ENCODE assay signal across 1 cellular context in genomic region chr10:72261323-72262018, GRCh38.
A peak's percentile ranks its signal among the peaks of the same experiment; 100 is the strongest.
TF ChIP-seq lines count a peak whose summit lies in the region.

No MANE protein-coding gene starts in this region.

TF ChIP-seq in K562, 482 proteins besides CTCF, POLR2A, EP300 and RAD21 (continued from another document and continues in another):
- TF ChIP-seq IRF9 (tag; IDR thresholded peaks at IDR 0.05) (no peak), SRSF1 (IDR thresholded peaks at IDR 0.05; ENCODE audit: low read depth, low read length) (no peak), MAFK (IDR thresholded peaks at IDR 0.05; ENCODE audit: low read length) (peak; percentile 48; the same call in 1 of the 2 replicates), TBP (optimal IDR thresholded peaks at IDR 0.05; ENCODE audit: low read depth, low read length) (peak; percentile 48), CCAR2 (IDR thresholded peaks at IDR 0.05; ENCODE audit: low read depth, low read length) (no peak), ZNF444 (CRISPR knock-in tag; IDR thresholded peaks at IDR 0.05) (0 out of 2 replicates have a peak, but pooled peaks have one; percentile 2), ZFP30 (CRISPR knock-in tag; IDR thresholded peaks at IDR 0.05; ENCODE audit: borderline replicate concordance) (no peak), ASH1L (IDR thresholded peaks at IDR 0.05; ENCODE audit: borderline replicate concordance, low read depth, partially characterized antibody) (no peak), ZNF398 (CRISPR knock-in tag; IDR thresholded peaks at IDR 0.05) (no peak), ZNF174 (CRISPR knock-in tag; IDR thresholded peaks at IDR 0.05) (no peak), ATF1 (CRISPR knock-in tag; IDR thresholded peaks at IDR 0.05) (no peak), ATF1 (tag; IDR thresholded peaks at IDR 0.05) (peak; percentile 28; the same call in 1 of the 2 replicates), BRCA1 (IDR thresholded peaks at IDR 0.05) (no peak), BRCA1 (CRISPR knock-in tag; IDR thresholded peaks at IDR 0.05) (no peak), FOXM1 (IDR thresholded peaks at IDR 0.05; ENCODE audit: low read depth) (peak; percentile 29; the same call in 1 of the 2 replicates), FOXM1 (CRISPR knock-in tag; IDR thresholded peaks at IDR 0.05; ENCODE audit: low read depth) (no peak), CBX2 (IDR thresholded peaks at IDR 0.05; ENCODE audit: insufficient read depth, low read length, poor library complexity, severe bottlenecking) (no peak), SMARCE1 (IDR thresholded peaks at IDR 0.05) (peak; percentile 83), FOXA3 (CRISPR knock-in tag; conservative IDR thresholded peaks at IDR 0.05 in 1 of 2, IDR thresholded peaks at IDR 0.05 in 1 of 2) (no peak; a peak in 1 of 4 replicates), MCM5 (IDR thresholded peaks at IDR 0.05; ENCODE audit: low read depth) (no peak), ZBTB33 (CRISPR knock-in tag; IDR thresholded peaks at IDR 0.05) (no peak), ZNF165 (CRISPR knock-in tag; IDR thresholded peaks at IDR 0.05; ENCODE audit: borderline replicate concordance) (0 out of 2 replicates have a peak, but pooled peaks have one; percentile 29), E4F1 (CRISPR knock-in tag; IDR thresholded peaks at IDR 0.05; ENCODE audit: borderline replicate concordance) (no peak), FOXO4 (CRISPR knock-in tag; IDR thresholded peaks at IDR 0.05) (no peak), ZNF507 (tag; conservative IDR thresholded peaks at IDR 0.05) (no peak), RUNX1 (IDR thresholded peaks at IDR 0.05; ENCODE audit: low read depth) (no peak), AFF1 (IDR thresholded peaks at IDR 0.05; ENCODE audit: low read depth in 1 of 2, partially characterized antibody in 2 of 2) (peak in 1 of 2 experiments; percentile 47), ZNF592 (IDR thresholded peaks at IDR 0.05) (peak; percentile 80), ETS1 (conservative IDR thresholded peaks at IDR 0.05; ENCODE audit: control insufficient read depth, low read depth, low read length) (no peak), DACH1 (IDR thresholded peaks at IDR 0.05; ENCODE audit: partially characterized antibody) (no peak), LARP7 (IDR thresholded peaks at IDR 0.05) (no peak), HMG20A (CRISPR knock-in tag; conservative IDR thresholded peaks at IDR 0.05) (no peak), CREB1 (IDR thresholded peaks at IDR 0.05) (no peak), CREB1 (CRISPR knock-in tag; IDR thresholded peaks at IDR 0.05) (peak; percentile 33; the same call in 1 of the 2 replicates), WHSC1 (IDR thresholded peaks at IDR 0.05; ENCODE audit: low read length) (no peak), ATF2 (CRISPR knock-in tag; IDR thresholded peaks at IDR 0.05) (no peak), JUND (IDR thresholded peaks at IDR 0.05; ENCODE audit: borderline replicate concordance, low read depth, low read length) (no peak), JUND (tag; IDR thresholded peaks at IDR 0.05; ENCODE audit: borderline replicate concordance, low read depth, low read length) (peak; percentile 45; the same call in 2 of the 3 replicates), BRD9 (IDR thresholded peaks at IDR 0.05; ENCODE audit: low read depth, partially characterized antibody) (peak; percentile 80), SNAPC5 (CRISPR knock-in tag; IDR thresholded peaks at IDR 0.05) (no peak), CEBPB (tag; IDR thresholded peaks at IDR 0.05) (no peak)
